9 cellular contexts compared by ENCODE assay signal in the genomic region with DNA sequence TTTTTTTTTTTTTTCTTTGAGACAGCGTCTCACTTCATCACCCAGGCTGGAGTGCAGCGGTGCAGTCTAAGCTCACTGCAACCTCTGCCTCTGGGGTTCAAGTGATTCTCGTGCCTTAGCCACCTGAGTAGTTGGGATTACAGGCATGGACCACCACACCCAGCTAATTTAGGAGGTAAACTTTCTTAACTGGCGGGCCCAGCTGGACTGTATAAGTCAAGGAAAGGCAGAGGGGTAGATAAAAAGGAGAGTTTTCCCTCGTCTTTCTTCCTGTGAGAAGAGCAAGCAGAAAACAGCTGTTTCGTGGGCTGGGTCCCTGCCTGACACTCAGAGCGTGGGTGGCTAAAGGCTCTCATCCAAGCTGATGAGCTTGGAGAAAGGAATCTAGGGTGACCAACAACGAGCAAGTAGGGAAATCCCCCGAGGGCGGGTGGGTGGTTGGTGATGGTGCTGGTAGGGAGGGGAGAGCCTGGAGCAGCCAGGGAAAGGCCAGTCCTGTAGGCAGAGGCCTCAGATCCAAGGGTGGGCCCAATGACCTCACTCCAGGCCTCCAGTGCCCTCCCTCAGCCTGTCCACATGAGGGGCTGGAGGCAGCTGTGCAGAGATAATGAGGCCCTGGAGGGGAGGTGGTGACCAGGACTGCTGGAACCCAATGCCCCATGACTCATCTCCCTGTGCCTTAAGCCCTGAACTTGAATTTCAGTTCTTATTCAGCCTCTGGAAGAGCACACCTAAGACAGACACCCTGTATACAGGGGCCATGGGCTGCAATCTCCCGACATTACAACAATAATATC. TPM values are rescaled to one million over a fixed set of nuclear protein-coding genes. Genes with fewer than 3 reads are reported as not detected.
DNase-seq lines count a peak whose midpoint lies in the region; ATAC-seq lines count a peak whose summit lies in the region.
"Had no signal": no experiment of that assay in that cellular context is flagged by ENCODE, and none has a peak within 500 bp of the region (broad histone marks: within the 10 kb centered on the region; RNA-seq: fewer than 3 reads in every experiment).

No MANE protein-coding gene starts in this region.

- H3K4me2 ChIP-seq in mesenchymal stem cell (ENCODE audit: low read length, poor library complexity, severe bottlenecking), result peak overlapping the region; percentile 17

- H4K91ac ChIP-seq in mesenchymal stem cell (ENCODE audit: low read length), result peak overlapping the region; percentile 60

- H4K8ac ChIP-seq in mesenchymal stem cell (ENCODE audit: low read length), result peak overlapping the region; percentile 72

- H2BK5ac ChIP-seq in mesenchymal stem cell (ENCODE audit: low read depth, low read length, poor library complexity, severe bottlenecking), result no peak overlapping the region

- CTCF ChIA-PET in activated naive CD4-positive, alpha-beta T cell treated with anti-CD3 and anti-CD28 coated beads for 36 hours (lab: Charles Lee), result interaction anchor here (2.1 kb wide), 1 partner anchor 41 kb away, joined by 9 read pairs; no protein-coding TSS in a partner anchor

- H3K27ac ChIP-seq in mesenchymal stem cell (ENCODE audit: low read length, poor library complexity, severe bottlenecking), result peak overlapping the region; percentile 77
- H3K27ac ChIP-seq in aorta (ENCODE audit: low read depth in 1 of 2, low read length in 2 of 2), result no peak overlapping the region

- peak overlapping the region; percentile 63 for H3K9ac ChIP-seq in mesenchymal stem cell (ENCODE audit: low read length)

- no peak overlapping the region for H3K4ac ChIP-seq in mesenchymal stem cell (ENCODE audit: low read depth in 1 of 2, low read length in 2 of 2)

- H3K4me1 Mint-ChIP-seq in activated naive CD4-positive, alpha-beta T cell treated with anti-CD3 and anti-CD28 coated beads for 36 hours (ENCODE audit: low read depth), result no peaks in the 10 kb centered on the region
- H3K4me1 Mint-ChIP-seq in activated CD4-positive, alpha-beta T cell treated with anti-CD3 and anti-CD28 coated beads, Interleukin-2, amount 10 ng/mL, durations not matched to agents 24 days and 14 days, result peaks cover 9% of the 10 kb centered on the region

- intact Hi-C loops in activated naive CD4-positive, alpha-beta T cell treated with anti-CD3 and anti-CD28 coated beads for 36 hours (cut with micrococcal nuclease), result no loop called here
- intact Hi-C loops in aorta (cut with DNase I), result no loop called here
- intact Hi-C loops in activated CD4-positive, alpha-beta T cell treated with anti-CD3 and anti-CD28 coated beads, Interleukin-2, amount 10 ng/mL, durations not matched to agents 24 days and 14 days (cut with micrococcal nuclease), result no loop called here

- H2BK15ac ChIP-seq in mesenchymal stem cell (ENCODE audit: low read depth, poor library complexity, severe bottlenecking), result peak overlapping the region; percentile 12

- H3K23ac ChIP-seq in mesenchymal stem cell (ENCODE audit: low read length in 2 of 2), result no peak overlapping the region

- no peaks in the 10 kb centered on the region for H3K9me3 ChIP-seq in mesenchymal stem cell (ENCODE audit: control insufficient read depth, low read length)
- no peaks in the 10 kb centered on the region for H3K9me3 ChIP-seq in aorta (ENCODE audit: control insufficient read depth, low read length)

- H3K4me1 ChIP-seq in mesenchymal stem cell (ENCODE audit: control insufficient read depth, insufficient read depth, low read depth, low read length) (peaks cover 61% of the 10 kb centered on the region), aorta (ENCODE audit: control insufficient read depth in 1 of 2, insufficient read depth in 2 of 2, low read length in 2 of 2) (no peaks in the 10 kb centered on the region)

- no peaks in the 10 kb centered on the region for H3K27me3 Mint-ChIP-seq in activated naive CD4-positive, alpha-beta T cell treated with anti-CD3 and anti-CD28 coated beads for 36 hours (ENCODE audit: low read depth)
- no peaks in the 10 kb centered on the region for H3K27me3 Mint-ChIP-seq in activated CD4-positive, alpha-beta T cell treated with anti-CD3 and anti-CD28 coated beads, Interleukin-2, amount 10 ng/mL, durations not matched to agents 24 days and 14 days
- H3K27me3 Mint-ChIP-seq: activated naive CD4-positive, alpha-beta T cell treated with anti-CD3 and anti-CD28 coated beads, Interleukin-2, amount 50 U/mL, for 24 hours had no signal

- no peak overlapping the region for H3K14ac ChIP-seq in mesenchymal stem cell (ENCODE audit: low read length in 2 of 2)

- H3K36me3 Mint-ChIP-seq in activated naive CD4-positive, alpha-beta T cell treated with anti-CD3 and anti-CD28 coated beads, Interleukin-2, amount 50 U/mL, for 72 hours, result no peaks in the 10 kb centered on the region
- H3K36me3 Mint-ChIP-seq in activated naive CD4-positive, alpha-beta T cell treated with anti-CD3 and anti-CD28 coated beads for 36 hours (ENCODE audit: low read depth), result peaks cover 2% of the 10 kb centered on the region
- H3K36me3 Mint-ChIP-seq in activated CD4-positive, alpha-beta T cell treated with anti-CD3 and anti-CD28 coated beads, Interleukin-2, amount 10 ng/mL, durations not matched to agents 24 days and 14 days (ENCODE audit: low read depth), result peaks cover 2% of the 10 kb centered on the region

- peak; percentile 50 to 67 for ATAC-seq in activated naive CD4-positive, alpha-beta T cell treated with anti-CD3 and anti-CD28 coated beads, Interleukin-2, amount 50 U/mL, for 72 hours
- peak; percentile 43 for ATAC-seq in aorta (ENCODE audit: low FRiP score)

- H3K9me3 Mint-ChIP-seq in activated naive CD4-positive, alpha-beta T cell treated with anti-CD3 and anti-CD28 coated beads, Interleukin-2, amount 50 U/mL, for 72 hours, result no peaks in the 10 kb centered on the region
- H3K9me3 Mint-ChIP-seq in activated naive CD4-positive, alpha-beta T cell treated with anti-CD3 and anti-CD28 coated beads for 36 hours, result no peaks in the 10 kb centered on the region
- H3K9me3 Mint-ChIP-seq in activated CD4-positive, alpha-beta T cell treated with anti-CD3 and anti-CD28 coated beads, Interleukin-2, amount 10 ng/mL, durations not matched to agents 24 days and 14 days, result no peaks in the 10 kb centered on the region
- H3K9me3 Mint-ChIP-seq: activated naive CD4-positive, alpha-beta T cell treated with anti-CD3 and anti-CD28 coated beads, Interleukin-2, amount 50 U/mL, for 24 hours had no signal

- peak overlapping the region in 1 of 2 donors; percentile 74 for H3K27ac Mint-ChIP-seq in activated naive CD4-positive, alpha-beta T cell treated with anti-CD3 and anti-CD28 coated beads, Interleukin-2, amount 50 U/mL, for 72 hours
- no peak overlapping the region for H3K27ac Mint-ChIP-seq in activated naive CD4-positive, alpha-beta T cell treated with anti-CD3 and anti-CD28 coated beads for 36 hours
- H3K27ac Mint-ChIP-seq in activated CD4-positive, alpha-beta T cell treated with anti-CD3 and anti-CD28 coated beads, Interleukin-2, amount 10 ng/mL, durations not matched to agents 24 days and 14 days, result no peak overlapping the region
- H3K27ac Mint-ChIP-seq: activated naive CD4-positive, alpha-beta T cell treated with anti-CD3 and anti-CD28 coated beads, Interleukin-2, amount 50 U/mL, for 24 hours had no signal

- H3K18ac ChIP-seq in mesenchymal stem cell (ENCODE audit: low read depth in 1 of 2, low read length in 2 of 2), result peak overlapping the region in 1 of 2 experiments; percentile 50

- no peaks in the 10 kb centered on the region for H3K79me1 ChIP-seq in mesenchymal stem cell (replicated peaks; ENCODE audit: low read length, poor library complexity, severe bottlenecking)

- peak overlapping the region in 1 of 2 experiments; percentile 57 for H2BK12ac ChIP-seq in mesenchymal stem cell (ENCODE audit: low read length in 2 of 2)

- peaks cover 0 to 6% of the 10 kb centered on the region in 2 experiments for H3K36me3 ChIP-seq in mesenchymal stem cell (ENCODE audit: control insufficient read depth in 1 of 2, insufficient read depth in 2 of 2, low read depth in 1 of 2, low read length in 2 of 2)
- peaks cover 0 to 3% of the 10 kb centered on the region in 2 donors for H3K36me3 ChIP-seq in aorta (ENCODE audit: control insufficient read depth in 1 of 2, insufficient read depth in 2 of 2, low read length in 1 of 2)

- H3K27me3 ChIP-seq in mesenchymal stem cell (ENCODE audit: control insufficient read depth in 1 of 2, insufficient read depth in 1 of 2, low read length in 2 of 2) (no peaks in the 10 kb centered on the region), aorta (ENCODE audit: control insufficient read depth in 1 of 2, insufficient read depth in 2 of 2, low read length in 1 of 2) (no peaks in the 10 kb centered on the region)

- peak overlapping the region; percentile 50 for H2BK120ac ChIP-seq in mesenchymal stem cell (ENCODE audit: low read depth, low read length)

- H2AFZ ChIP-seq in mesenchymal stem cell (ENCODE audit: low read depth, low read length), result no peak overlapping the region

- WGBS in mesenchymal stem cell, result 31% methylated on average over 10 of the region's 11 CpGs
- WGBS in aorta, 2 donors, result 45 to 48% methylated on average over 11 of the region's 11 CpGs

- no peak overlapping the region for H2AK5ac ChIP-seq in mesenchymal stem cell (ENCODE audit: low read length, severe bottlenecking)

- H3K4me3 ChIP-seq in mesenchymal stem cell (ENCODE audit: insufficient read depth in 1 of 2, low read depth in 1 of 2, low read length in 2 of 2) (peak overlapping the region in 1 of 2 experiments; percentile 56), aorta (ENCODE audit: low read length in 2 of 2) (no peak overlapping the region)

- H3K4me3 Mint-ChIP-seq in activated naive CD4-positive, alpha-beta T cell treated with anti-CD3 and anti-CD28 coated beads for 36 hours, result no peak overlapping the region
- no peak overlapping the region for H3K4me3 Mint-ChIP-seq in activated CD4-positive, alpha-beta T cell treated with anti-CD3 and anti-CD28 coated beads, Interleukin-2, amount 10 ng/mL, durations not matched to agents 24 days and 14 days
- H3K4me3 Mint-ChIP-seq: activated naive CD4-positive, alpha-beta T cell treated with anti-CD3 and anti-CD28 coated beads, Interleukin-2, amount 50 U/mL, for 24 hours had no signal

- no peak for DNase-seq in activated naive CD4-positive, alpha-beta T cell treated with anti-CD3 and anti-CD28 coated beads, Interleukin-2, amount 50 U/mL, for 72 hours (ENCODE audit: low spot score in 2 of 2)
- no peak for DNase-seq in activated naive CD4-positive, alpha-beta T cell treated with anti-CD3 and anti-CD28 coated beads for 36 hours
- DNase-seq in dedifferentiated amniotic fluid mesenchymal stem cell (ENCODE audit: extremely low spot score) (peak; percentile 97), mesenchymal stem cell (peak; percentile 98), aorta (peak; percentile 86 to 91), SIG-M5 treated with dmso at 0.1 percent for 504 hours (lab: John Stamatoyannopoulos, UW; ENCODE audit: unreplicated experiment) (no peak), NCI-H2029 (lab: John Stamatoyannopoulos, UW) (no peak)
- no peak for DNase-seq in activated CD4-positive, alpha-beta T cell treated with anti-CD3 and anti-CD28 coated beads, Interleukin-2, amount 10 ng/mL, durations not matched to agents 24 days and 14 days

RNA-seq across cellular contexts. Expression of a gene that starts 43.1 kb away (rescaled TPM):
- 10 to 100 TPM; 14.9 to 39.6 TPM for total RNA-seq in activated naive CD4-positive, alpha-beta T cell treated with anti-CD3 and anti-CD28 coated beads, Interleukin-2, amount 50 U/mL, for 72 hours
- total RNA-seq in activated naive CD4-positive, alpha-beta T cell treated with anti-CD3 and anti-CD28 coated beads for 36 hours, result 10 to 100 TPM; 14.8 to 16.3 TPM
- 9.4 TPM for polyA plus RNA-seq in mesenchymal stem cell (2013, experiment 1 of 2)
- 8.4 TPM for polyA plus RNA-seq in mesenchymal stem cell (2013, experiment 2 of 2)
- total RNA-seq in aorta, result 10 to 100 TPM; 33.6 to 50.5 TPM
- 1 to 10 TPM; 4.4 to 7.7 TPM for polyA plus RNA-seq in aorta
- total RNA-seq in activated CD4-positive, alpha-beta T cell treated with anti-CD3 and anti-CD28 coated beads, Interleukin-2, amount 10 ng/mL, durations not matched to agents 24 days and 14 days, result 36.2 and 39.8 TPM in 2 replicates

Comparison
In these comparisons a context has a peak if more than half of its experiments do, and no peak if none do; other contexts are left out.
1. DNase-seq: peak in dedifferentiated amniotic fluid mesenchymal stem cell (single experiment), mesenchymal stem cell (single experiment) and aorta (2 of 2); none in activated naive CD4-positive, alpha-beta T cell treated with anti-CD3 and anti-CD28 coated beads, Interleukin-2, amount 50 U/mL, for 72 hours (0 of 2), activated naive CD4-positive, alpha-beta T cell treated with anti-CD3 and anti-CD28 coated beads for 36 hours (single experiment), SIG-M5 treated with dmso at 0.1 percent for 504 hours (single experiment), NCI-H2029 (single experiment) and activated CD4-positive, alpha-beta T cell treated with anti-CD3 and anti-CD28 coated beads, Interleukin-2, amount 10 ng/mL, durations not matched to agents 24 days and 14 days (single experiment).